In genomic region chr14:89773644-89774316, GRCh38 we compare ENCODE assay signal across 8 cellular contexts.
A peak's percentile ranks its signal among the peaks of the same experiment; 100 is the strongest.
DNase-seq lines count a peak whose midpoint lies in the region; ATAC-seq and TF ChIP-seq lines count a peak whose summit lies in the region.

No MANE protein-coding gene starts in this region.

- H3K36me3 Mint-ChIP-seq in CD8-positive, alpha-beta memory T cell, result no peaks in the 10 kb centered on the region
- H3K36me3 Mint-ChIP-seq in activated naive CD4-positive, alpha-beta T cell treated with anti-CD3 and anti-CD28 coated beads for 36 hours (ENCODE audit: low read depth), result no peaks in the 10 kb centered on the region
- peaks cover 0 to 2% of the 10 kb centered on the region in 2 donors for H3K36me3 Mint-ChIP-seq in stimulated activated naive B cell treated with anti-CD40 and anti-IgM and Interleukin-4, amounts not matched to agents 10 μg/mL and 1 μg/mL and 100 μg/mL, for 72 hours

- ATAC-seq in GM19452 (IDR thresholded peaks at IDR 0.05; ENCODE audit: unreplicated experiment) (peak; percentile 82), HG03469 (IDR thresholded peaks at IDR 0.05; ENCODE audit: unreplicated experiment) (peak; percentile 67), lower lobe of right lung (peak; percentile 36 to 80)
- peak; percentile 95 to 96 for ATAC-seq in stimulated activated naive B cell treated with anti-CD40 and anti-IgM and Interleukin-4, amounts not matched to agents 10 μg/mL and 1 μg/mL and 100 μg/mL, for 72 hours (replicated peaks)

- H3K27ac ChIP-seq in CD8-positive, alpha-beta memory T cell (ENCODE audit: low read depth, low read length), result no peak overlapping the region
- H3K27ac ChIP-seq in lower lobe of right lung, result no peak overlapping the region

- H3K27me3 ChIP-seq in CD8-positive, alpha-beta memory T cell (ENCODE audit: insufficient read depth, low read length, poor library complexity, severe bottlenecking), result no peaks in the 10 kb centered on the region
- no peaks in the 10 kb centered on the region for H3K27me3 ChIP-seq in lower lobe of right lung (ENCODE audit: low read depth)

- peaks cover 17% of the 10 kb centered on the region for H3K4me1 ChIP-seq in CD8-positive, alpha-beta memory T cell (ENCODE audit: insufficient read depth, low read length)
- peaks cover 15% of the 10 kb centered on the region for H3K4me1 ChIP-seq in lower lobe of right lung

- POLR2A ChIA-PET in CD8-positive, alpha-beta memory T cell (lab: Charles Lee), result interaction anchor here (0.7 kb wide), 1 partner anchor 306 kb away, joined by 3 read pairs; no protein-coding TSS in a partner anchor

- peak; percentile 35 to 75 (median 73) for DNase-seq in CD8-positive, alpha-beta memory T cell
- peak; percentile 59 for DNase-seq in SHP77 treated with DMSO at 0.1 percent for 48 hours (lab: John Stamatoyannopoulos, UW)
- DNase-seq in activated naive CD4-positive, alpha-beta T cell treated with anti-CD3 and anti-CD28 coated beads for 36 hours, result peak; percentile 85
- peak; percentile 82 for DNase-seq in lower lobe of right lung
- peak; percentile 50 for DNase-seq in stimulated activated naive B cell treated with anti-CD40 and anti-IgM and Interleukin-4, amounts not matched to agents 10 μg/mL and 1 μg/mL and 100 μg/mL, for 72 hours
- no peak for DNase-seq in amniotic stem cell (lab: John Stamatoyannopoulos, UW)

- H3K9me3 ChIP-seq in CD8-positive, alpha-beta memory T cell (ENCODE audit: low read length), result no peaks in the 10 kb centered on the region
- H3K9me3 ChIP-seq in lower lobe of right lung, result no peaks in the 10 kb centered on the region

- TF ChIP-seq CTCF in lower lobe of right lung (IDR thresholded peaks at IDR 0.05), result no peak

- peaks cover 17 to 29% (median 19%) of the 10 kb centered on the region in 3 donors for H3K4me1 Mint-ChIP-seq in CD8-positive, alpha-beta memory T cell
- peaks cover 22% of the 10 kb centered on the region for H3K4me1 Mint-ChIP-seq in activated naive CD4-positive, alpha-beta T cell treated with anti-CD3 and anti-CD28 coated beads for 36 hours (ENCODE audit: low read depth)
- peaks cover 21 to 31% of the 10 kb centered on the region in 2 donors for H3K4me1 Mint-ChIP-seq in stimulated activated naive B cell treated with anti-CD40 and anti-IgM and Interleukin-4, amounts not matched to agents 10 μg/mL and 1 μg/mL and 100 μg/mL, for 72 hours

- H3K36me3 ChIP-seq in CD8-positive, alpha-beta memory T cell (ENCODE audit: insufficient read depth, low read length), result no peaks in the 10 kb centered on the region
- no peaks in the 10 kb centered on the region for H3K36me3 ChIP-seq in lower lobe of right lung

- no peaks in the 10 kb centered on the region for H3K9me3 Mint-ChIP-seq in CD8-positive, alpha-beta memory T cell
- no peaks in the 10 kb centered on the region for H3K9me3 Mint-ChIP-seq in activated naive CD4-positive, alpha-beta T cell treated with anti-CD3 and anti-CD28 coated beads for 36 hours
- H3K9me3 Mint-ChIP-seq in stimulated activated naive B cell treated with anti-CD40 and anti-IgM and Interleukin-4, amounts not matched to agents 10 μg/mL and 1 μg/mL and 100 μg/mL, for 72 hours, result no peaks in the 10 kb centered on the region

- H3K4me3 Mint-ChIP-seq in CD8-positive, alpha-beta memory T cell, result peak overlapping the region; percentile 65 to 84 (median 79)
- H3K4me3 Mint-ChIP-seq in activated naive CD4-positive, alpha-beta T cell treated with anti-CD3 and anti-CD28 coated beads for 36 hours, result peak overlapping the region; percentile 44
- peak overlapping the region; percentile 44 to 48 for H3K4me3 Mint-ChIP-seq in stimulated activated naive B cell treated with anti-CD40 and anti-IgM and Interleukin-4, amounts not matched to agents 10 μg/mL and 1 μg/mL and 100 μg/mL, for 72 hours

- CTCF ChIA-PET in CD8-positive, alpha-beta memory T cell (lab: Charles Lee), result interaction anchor here (0.6 to 1.6 kb wide), 3 partner anchors 32 to 53 kb away, joined by 3 to 7 read pairs (median 3); no protein-coding TSS in a partner anchor
- CTCF ChIA-PET in activated naive CD4-positive, alpha-beta T cell treated with anti-CD3 and anti-CD28 coated beads for 36 hours (lab: Charles Lee), result interaction anchor here (0.5 to 1.1 kb wide), 6 partner anchors 252 to 733 kb away, joined by 3 to 8 read pairs (median 4); no protein-coding TSS in a partner anchor

- peak overlapping the region in 7 of 8 donors; percentile 70 to 92 (median 91) for H3K27ac Mint-ChIP-seq in CD8-positive, alpha-beta memory T cell
- no peak overlapping the region for H3K27ac Mint-ChIP-seq in activated naive CD4-positive, alpha-beta T cell treated with anti-CD3 and anti-CD28 coated beads for 36 hours
- H3K27ac Mint-ChIP-seq in stimulated activated naive B cell treated with anti-CD40 and anti-IgM and Interleukin-4, amounts not matched to agents 10 μg/mL and 1 μg/mL and 100 μg/mL, for 72 hours, result peak overlapping the region; percentile 63

- H3K27me3 Mint-ChIP-seq in CD8-positive, alpha-beta memory T cell, result no peaks in the 10 kb centered on the region
- no peaks in the 10 kb centered on the region for H3K27me3 Mint-ChIP-seq in activated naive CD4-positive, alpha-beta T cell treated with anti-CD3 and anti-CD28 coated beads for 36 hours (ENCODE audit: low read depth)
- peaks cover 5% of the 10 kb centered on the region in 2 donors for H3K27me3 Mint-ChIP-seq in stimulated activated naive B cell treated with anti-CD40 and anti-IgM and Interleukin-4, amounts not matched to agents 10 μg/mL and 1 μg/mL and 100 μg/mL, for 72 hours

- intact Hi-C loops in activated naive CD4-positive, alpha-beta T cell treated with anti-CD3 and anti-CD28 coated beads for 36 hours (cut with micrococcal nuclease), result loop anchor here (5.0 kb wide), 1 partner anchor 144 kb away; no protein-coding TSS in a partner anchor
- intact Hi-C loops in lower lobe of right lung (cut with DNase I), result no loop called here

- H3K4me3 ChIP-seq in CD8-positive, alpha-beta memory T cell (ENCODE audit: low read length), result peak overlapping the region; percentile 26
- H3K4me3 ChIP-seq in lower lobe of right lung, result no peak overlapping the region
